In the genomic region with DNA sequence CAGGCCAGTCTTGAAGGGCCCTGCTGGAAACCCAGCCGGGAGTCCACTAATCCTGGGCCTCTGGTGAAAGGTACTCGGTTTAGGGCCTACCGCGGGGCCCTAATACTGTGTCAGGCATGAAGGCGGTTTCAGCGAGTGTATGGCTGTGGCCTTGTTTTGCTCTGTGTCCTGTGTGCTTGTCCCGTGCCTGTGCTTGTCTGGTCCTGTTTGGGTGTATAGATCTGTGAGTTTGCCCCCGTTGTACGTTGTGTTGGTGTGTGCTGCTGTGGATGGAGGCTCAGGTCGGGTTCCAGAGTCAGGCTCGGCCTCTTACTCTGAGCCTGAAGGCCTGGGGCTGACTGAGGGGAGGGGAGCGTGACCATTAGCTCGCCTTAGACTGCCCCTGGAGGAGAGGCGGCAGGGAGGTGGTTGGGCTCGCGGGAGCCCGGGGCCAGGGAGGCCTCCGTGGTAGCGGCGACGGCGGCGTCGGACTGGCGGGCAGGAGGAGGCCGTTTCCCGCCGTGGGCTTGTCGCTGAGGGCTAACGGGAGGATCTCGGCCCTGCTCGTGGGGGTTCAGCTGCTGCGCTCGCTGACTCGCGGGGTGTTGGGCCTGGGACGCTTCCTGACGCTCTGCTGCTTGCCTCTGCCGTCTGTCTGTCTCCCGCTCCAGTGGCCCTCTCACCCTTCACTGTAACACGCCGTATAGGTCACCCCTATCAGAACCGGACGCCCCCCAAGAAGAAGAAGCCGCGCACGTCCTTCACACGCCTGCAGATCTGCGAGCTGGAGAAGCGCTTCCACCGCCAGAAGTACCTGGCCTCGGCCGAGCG, we compare ENCODE assay signal across 14 cellular contexts. TPM values are rescaled to one million over a fixed set of nuclear protein-coding genes. Genes with fewer than 3 reads are reported as not detected.
A peak's percentile ranks its signal among the peaks of the same experiment; 100 is the strongest.
DNase-seq lines count a peak whose midpoint lies in the region; ATAC-seq and TF ChIP-seq lines count a peak whose summit lies in the region.
"Had no signal": no experiment of that assay in that cellular context is flagged by ENCODE, and none has a peak within 500 bp of the region (broad histone marks: within the 10 kb centered on the region; RNA-seq: fewer than 3 reads in every experiment).

No MANE protein-coding gene starts in this region.

- H3K27ac ChIP-seq in right cardiac atrium (ENCODE audit: low read length): no peak overlapping the region
- H3K27ac ChIP-seq in thoracic aorta: no peak overlapping the region
- H3K27ac ChIP-seq: neutrophil had no signal

- no peaks in the 10 kb centered on the region for H3K36me3 Mint-ChIP-seq in activated T-helper 1 cell treated with anti-CD3 and anti-CD28 coated beads, Interleukin-12 subunit alpha, Interleukin-12 subunit beta, Interleukin-2, Interleukin-4 antibody, amounts not matched to agents 30 ng/mL and 10 ng/mL and 1 ng/mL, durations not matched to agents 14 hours and 24 hours and 36 hours (ENCODE audit: low read depth)
- no peaks in the 10 kb centered on the region for H3K36me3 Mint-ChIP-seq in memory B cell

- no peaks in the 10 kb centered on the region for H3K9me3 ChIP-seq in right cardiac atrium (ENCODE audit: control insufficient read depth, low read length)
- H3K9me3 ChIP-seq in thoracic aorta: no peaks in the 10 kb centered on the region
- H3K9me3 ChIP-seq: neutrophil had no signal

- TF ChIP-seq CTCF in thoracic aorta (IDR thresholded peaks at IDR 0.05): no peak

- no peaks in the 10 kb centered on the region for H3K36me3 ChIP-seq in thoracic aorta
- H3K36me3 ChIP-seq: neutrophil had no signal

- WGBS in right cardiac atrium: 18% methylated on average over 54 of the region's 54 CpGs

- no peak overlapping the region for H3K4me3 Mint-ChIP-seq in activated T-helper 1 cell treated with anti-CD3 and anti-CD28 coated beads, Interleukin-12 subunit alpha, Interleukin-12 subunit beta, Interleukin-2, Interleukin-4 antibody, amounts not matched to agents 30 ng/mL and 10 ng/mL and 1 ng/mL, durations not matched to agents 14 hours and 24 hours and 36 hours
- peak overlapping the region; percentile 18 for H3K4me3 Mint-ChIP-seq in memory B cell

- H3K27ac Mint-ChIP-seq in activated T-helper 1 cell treated with anti-CD3 and anti-CD28 coated beads, Interleukin-12 subunit alpha, Interleukin-12 subunit beta, Interleukin-2, Interleukin-4 antibody, amounts not matched to agents 30 ng/mL and 10 ng/mL and 1 ng/mL, durations not matched to agents 14 hours and 24 hours and 36 hours: peak overlapping the region; percentile 53
- H3K27ac Mint-ChIP-seq in memory B cell: peak overlapping the region; percentile 22

- ATAC-seq in right cardiac atrium (no peak), memory B cell (ENCODE audit: low read depth) (no peak), thoracic aorta (ENCODE audit: insufficient number of reproducible peaks, low FRiP score, low read depth) (no peak), GM19035 (IDR thresholded peaks at IDR 0.05; ENCODE audit: unreplicated experiment) (no peak), HG02938 (IDR thresholded peaks at IDR 0.05; ENCODE audit: unreplicated experiment) (no peak), HG03342 (IDR thresholded peaks at IDR 0.05; ENCODE audit: unreplicated experiment) (no peak)

- H3K4me3 ChIP-seq in right cardiac atrium (ENCODE audit: low read length) (peak overlapping the region; percentile 22), thoracic aorta (peak overlapping the region; percentile 53)

- H3K9me3 Mint-ChIP-seq in activated T-helper 1 cell treated with anti-CD3 and anti-CD28 coated beads, Interleukin-12 subunit alpha, Interleukin-12 subunit beta, Interleukin-2, Interleukin-4 antibody, amounts not matched to agents 30 ng/mL and 10 ng/mL and 1 ng/mL, durations not matched to agents 14 hours and 24 hours and 36 hours: no peaks in the 10 kb centered on the region
- H3K9me3 Mint-ChIP-seq in memory B cell: no peaks in the 10 kb centered on the region

- no peaks in the 10 kb centered on the region for H3K27me3 ChIP-seq in right cardiac atrium (ENCODE audit: control insufficient read depth, insufficient read depth)
- H3K27me3 ChIP-seq in thoracic aorta (replicated peaks; ENCODE audit: insufficient read depth): peaks cover 17% of the 10 kb centered on the region

- H3K4me1 ChIP-seq in right cardiac atrium (ENCODE audit: control insufficient read depth, insufficient read depth, low read length) (no peaks in the 10 kb centered on the region), thoracic aorta (ENCODE audit: control insufficient read depth in 1 of 2, low read depth in 2 of 2) (peaks cover 19 to 38% of the 10 kb centered on the region in 2 donors)

- DNase-seq in right cardiac atrium: no peak
- no peak for DNase-seq in cardiac septum (ENCODE audit: low spot score)
- no peak for DNase-seq in activated T-helper 1 cell treated with anti-CD3 and anti-CD28 coated beads, Interleukin-12 subunit alpha, Interleukin-12 subunit beta, Interleukin-2, Interleukin-4 antibody, amounts not matched to agents 30 ng/mL and 10 ng/mL and 1 ng/mL, durations not matched to agents 14 hours and 24 hours and 36 hours (ENCODE audit: low spot score)
- no peak for DNase-seq in memory B cell (ENCODE audit: low spot score in 2 of 2)
- no peak for DNase-seq in thoracic aorta (ENCODE audit: low spot score)
- DNase-seq: activated gamma-delta T cell treated with Interleukin-2 at 50 U/mL for 16 hours, GF-D8, NCI-H1417 treated with DMSO at 0.1 percent for 48 hours, SHP77 treated with DMSO at 0.1 percent for 48 hours had no signal

- H3K4me1 Mint-ChIP-seq in activated T-helper 1 cell treated with anti-CD3 and anti-CD28 coated beads, Interleukin-12 subunit alpha, Interleukin-12 subunit beta, Interleukin-2, Interleukin-4 antibody, amounts not matched to agents 30 ng/mL and 10 ng/mL and 1 ng/mL, durations not matched to agents 14 hours and 24 hours and 36 hours (ENCODE audit: low read depth): peaks cover 13% of the 10 kb centered on the region
- H3K4me1 Mint-ChIP-seq in memory B cell: peaks cover 17% of the 10 kb centered on the region

- H3K27me3 Mint-ChIP-seq in activated T-helper 1 cell treated with anti-CD3 and anti-CD28 coated beads, Interleukin-12 subunit alpha, Interleukin-12 subunit beta, Interleukin-2, Interleukin-4 antibody, amounts not matched to agents 30 ng/mL and 10 ng/mL and 1 ng/mL, durations not matched to agents 14 hours and 24 hours and 36 hours (ENCODE audit: insufficient read depth): peaks cover 90% of the 10 kb centered on the region
- peaks cover 44% of the 10 kb centered on the region for H3K27me3 Mint-ChIP-seq in memory B cell

- intact Hi-C loops in right cardiac atrium (cut with DNase I) (no loop called here), cardiac septum (cut with DNase I) (no loop called here)
- intact Hi-C loops in activated T-helper 1 cell treated with anti-CD3 and anti-CD28 coated beads, Interleukin-12 subunit alpha, Interleukin-12 subunit beta, Interleukin-2, Interleukin-4 antibody, amounts not matched to agents 30 ng/mL and 10 ng/mL and 1 ng/mL, durations not matched to agents 14 hours and 24 hours and 36 hours (cut with micrococcal nuclease): loop anchor here (2.0 to 10.0 kb wide), 2 partner anchors 161 to 385 kb away; no protein-coding TSS in a partner anchor

RNA-seq across cellular contexts. Expression of gene TLX1, which starts 2.6 kb away (rescaled TPM):
- total RNA-seq in right cardiac atrium: 1 to 10 TPM in 3 of 4 donors, under 1 TPM in 1; 0.09 to 1.2 (median 1.0) TPM
- 0.52 TPM for polyA plus RNA-seq in right cardiac atrium
- total RNA-seq in cardiac septum: not detected
- not detected in 2 replicates for total RNA-seq in activated T-helper 1 cell treated with anti-CD3 and anti-CD28 coated beads, Interleukin-12 subunit alpha, Interleukin-12 subunit beta, Interleukin-2, Interleukin-4 antibody, amounts not matched to agents 30 ng/mL and 10 ng/mL and 1 ng/mL, durations not matched to agents 14 hours and 24 hours and 36 hours
- not detected for total RNA-seq in thoracic aorta
- total RNA-seq: cerebellum had no signal
